8 cellular contexts compared by ENCODE assay signal in the genomic region with DNA sequence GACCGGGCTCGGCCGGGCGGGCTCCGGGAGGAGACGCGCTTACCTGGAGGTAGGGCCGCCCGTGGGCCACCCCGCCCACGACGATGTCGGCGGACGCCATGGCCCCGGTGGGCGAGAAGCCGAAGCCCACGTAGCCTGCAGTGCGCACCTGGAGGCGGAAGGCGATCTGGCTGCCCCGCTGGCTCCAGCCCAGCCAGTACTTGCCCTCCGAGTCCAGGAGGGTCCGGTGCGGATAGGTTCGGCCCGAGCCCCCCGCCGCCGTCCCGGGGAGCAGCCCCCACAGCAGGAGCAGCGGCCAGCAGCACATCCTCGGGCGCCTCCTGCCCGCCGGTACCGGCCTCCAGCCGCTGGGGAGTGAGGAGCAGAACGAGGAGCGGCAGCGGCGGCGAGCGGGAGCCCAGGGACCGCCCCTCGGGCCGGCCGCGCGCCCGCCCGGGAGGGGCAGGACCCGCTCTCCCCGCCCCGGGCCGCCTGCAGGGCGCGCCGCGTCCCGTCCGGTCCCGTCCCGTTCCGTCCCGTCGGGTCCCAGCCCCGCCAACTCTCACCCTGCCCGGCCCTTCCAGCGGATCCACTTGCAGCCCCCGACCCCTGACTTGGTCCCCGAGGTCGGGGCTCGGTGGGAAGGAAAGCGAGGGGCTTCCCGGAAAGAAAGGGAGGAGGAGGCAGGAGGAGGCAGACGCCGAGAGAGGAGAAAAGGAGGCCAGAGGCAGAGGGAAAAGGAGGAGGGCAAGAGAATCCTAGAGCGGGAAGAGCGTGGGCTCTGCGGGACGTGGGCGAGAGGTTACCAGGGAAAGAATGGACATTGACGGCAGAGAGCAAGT. TPM values are rescaled to one million over a fixed set of nuclear protein-coding genes. Genes with fewer than 3 reads are reported as not detected.
A peak's percentile ranks its signal among the peaks of the same experiment; 100 is the strongest.
DNase-seq lines count a peak whose midpoint lies in the region; ATAC-seq and TF ChIP-seq lines count a peak whose summit lies in the region.

A gene (minus strand): TSS at position 356 of the 821 bp plus-strand sequence. CDS start 49 bp downstream, at position 307.

- H3K4me3 Mint-ChIP-seq in CD4-positive, alpha-beta memory T cell, result peak within 1 kb of the TSS; percentile 10 to 75 (median 54)
- H3K4me3 Mint-ChIP-seq in activated naive CD8-positive, alpha-beta T cell, result peak within 1 kb of the TSS; percentile 67

- H3K27ac Mint-ChIP-seq in CD4-positive, alpha-beta memory T cell, result no peak within 1 kb of the TSS
- no peak within 1 kb of the TSS for H3K27ac Mint-ChIP-seq in activated naive CD8-positive, alpha-beta T cell

- WGBS in psoas muscle, 3 donors, result 2% methylated on average over 53 to 85 of the region's 85 CpGs

- intact Hi-C loops in CD4-positive, alpha-beta memory T cell (cut with micrococcal nuclease), result no loop called here
- intact Hi-C loops in left ventricle myocardium superior (cut with micrococcal nuclease) (no loop called here), psoas muscle (cut with DNase I) (no loop called here)

- ATAC-seq in GM19452 (IDR thresholded peaks at IDR 0.05; ENCODE audit: unreplicated experiment) (peak; percentile 69), HG03521 (IDR thresholded peaks at IDR 0.05; ENCODE audit: unreplicated experiment) (peak; percentile 73), left ventricle myocardium superior (peak; percentile 98), psoas muscle (peak; percentile 25 to 79 (median 42))

- H3K36me3 ChIP-seq in CD4-positive, alpha-beta memory T cell (ENCODE audit: insufficient read depth, low read length), result no peaks in the 10 kb centered on the region
- H3K36me3 ChIP-seq in psoas muscle (ENCODE audit: insufficient read depth in 1 of 2, low read depth in 1 of 2), result no peaks in the 10 kb centered on the region

- peaks cover 32 to 44% of the 10 kb centered on the region in 2 donors for H3K27me3 Mint-ChIP-seq in CD4-positive, alpha-beta memory T cell
- H3K27me3 Mint-ChIP-seq in activated naive CD8-positive, alpha-beta T cell, result peaks cover 45% of the 10 kb centered on the region

- H3K27me3 ChIP-seq in CD4-positive, alpha-beta memory T cell (ENCODE audit: insufficient read depth, low read length), result peaks cover 15% of the 10 kb centered on the region
- peaks cover 3 to 54% (median 16%) of the 10 kb centered on the region in 3 donors for H3K27me3 ChIP-seq in psoas muscle (ENCODE audit: insufficient read depth in 3 of 3, low read length in 2 of 3)

- H3K4me3 ChIP-seq in CD4-positive, alpha-beta memory T cell (ENCODE audit: low read length in 2 of 2), result no peak within 1 kb of the TSS
- peak within 1 kb of the TSS; percentile 66 for H3K4me3 ChIP-seq in psoas muscle

- no peak for TF ChIP-seq CTCF in psoas muscle (IDR thresholded peaks at IDR 0.05)

- POLR2A ChIA-PET in CD4-positive, alpha-beta memory T cell (lab: Charles Lee; ENCODE audit: partially characterized antibody), result no interaction called here

- H3K4me1 ChIP-seq in CD4-positive, alpha-beta memory T cell (ENCODE audit: insufficient read depth, low read length), result no peaks in the 10 kb centered on the region
- H3K4me1 ChIP-seq in psoas muscle, result no peaks in the 10 kb centered on the region

- no peaks in the 10 kb centered on the region for H3K9me3 ChIP-seq in CD4-positive, alpha-beta memory T cell (ENCODE audit: control insufficient read depth in 1 of 2, low read length in 2 of 2)
- H3K9me3 ChIP-seq in psoas muscle, result no peaks in the 10 kb centered on the region

- H3K27ac ChIP-seq in CD4-positive, alpha-beta memory T cell (ENCODE audit: low read depth, low read length), result no peak within 1 kb of the TSS
- no peak within 1 kb of the TSS for H3K27ac ChIP-seq in psoas muscle

- no peak for DNase-seq in CD4-positive, alpha-beta memory T cell
- peak; percentile 71 for DNase-seq in left ventricle myocardium superior
- DNase-seq in psoas muscle, result peak; percentile 42 to 52
- no peak for DNase-seq in DMS79 (lab: John Stamatoyannopoulos, UW)
- no peak for DNase-seq in NCI-H128 (lab: John Stamatoyannopoulos, UW; ENCODE audit: unreplicated experiment)

- H3K9me3 Mint-ChIP-seq in CD4-positive, alpha-beta memory T cell, result peaks cover 0 to 8% (median under 1%) of the 10 kb centered on the region in 8 donors
- H3K9me3 Mint-ChIP-seq in activated naive CD8-positive, alpha-beta T cell (ENCODE audit: low read depth), result no peaks in the 10 kb centered on the region

- CTCF ChIA-PET in CD4-positive, alpha-beta memory T cell (lab: Charles Lee; ENCODE audit: partially characterized antibody), result no interaction called here

- H3K4me1 Mint-ChIP-seq in CD4-positive, alpha-beta memory T cell, result peaks cover 0 to 20% (median 3%) of the 10 kb centered on the region in 4 donors
- peaks cover 6% of the 10 kb centered on the region for H3K4me1 Mint-ChIP-seq in activated naive CD8-positive, alpha-beta T cell (ENCODE audit: low read depth)

- H3K36me3 Mint-ChIP-seq in CD4-positive, alpha-beta memory T cell, result no peaks in the 10 kb centered on the region
- no peaks in the 10 kb centered on the region for H3K36me3 Mint-ChIP-seq in activated naive CD8-positive, alpha-beta T cell

RNA-seq across cellular contexts. Expression of the gene that starts here (rescaled TPM):
- not detected for total RNA-seq in CD4-positive, alpha-beta memory T cell
- not detected for polyA plus RNA-seq in CD4-positive, alpha-beta memory T cell
- total RNA-seq in left ventricle myocardium superior, result 3.5 TPM
- total RNA-seq in psoas muscle, result under 1 TPM in 3 of 4 donors, not detected in 1; 0.30 to 0.58 (median 0.32) TPM
- under 1 TPM in 2 of 3 donors, not detected in 1; 0.10 to 0.14 TPM for polyA plus RNA-seq in psoas muscle

Comparison
In these comparisons a context has a peak if more than half of its experiments do, and no peak if none do; other contexts are left out.
1. Peak in DNase-seq, ATAC-seq and H3K4me3 ChIP-seq in psoas muscle; RNA of the gene not detected or under 1 TPM.
2. ATAC-seq: peak in every context shown above with its lines; median percentile 98 in left ventricle myocardium superior; 73 in HG03521; 69 in GM19452; 42 in psoas muscle.